Comparison of ENCODE assay signal across 1 cellular context in the genomic region with DNA sequence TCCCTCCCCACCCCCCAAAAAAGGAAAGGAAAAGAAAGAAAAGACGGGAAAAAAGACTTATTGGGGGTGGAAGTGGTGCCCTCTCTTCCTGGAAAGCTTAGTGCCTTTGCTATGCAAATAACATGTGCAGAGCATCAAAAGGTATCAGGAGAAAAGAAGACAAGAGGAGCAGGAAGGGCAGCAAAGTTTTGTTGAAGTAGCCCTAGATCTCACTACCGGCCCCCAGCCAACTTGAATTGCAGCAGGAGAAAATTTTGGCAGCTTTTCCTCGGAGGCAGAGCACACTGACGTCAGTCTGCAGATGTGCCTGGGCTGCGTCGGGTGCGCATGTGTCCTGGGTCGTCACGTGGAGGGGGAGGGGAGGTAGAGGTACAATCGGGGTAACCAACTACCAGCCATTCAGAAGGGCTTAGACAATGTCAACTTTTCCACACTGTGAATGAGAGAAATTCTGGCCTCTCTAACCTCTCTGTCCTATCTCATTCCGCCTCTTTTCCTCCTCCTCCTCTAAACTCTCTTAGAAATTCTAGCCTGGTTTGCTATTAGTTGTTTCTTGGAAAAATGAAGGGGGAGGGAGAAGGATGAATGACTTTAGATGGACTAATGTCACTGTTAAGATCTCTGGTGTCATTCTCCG.
TF ChIP-seq lines count a peak whose summit lies in the region.

A gene with protein sequence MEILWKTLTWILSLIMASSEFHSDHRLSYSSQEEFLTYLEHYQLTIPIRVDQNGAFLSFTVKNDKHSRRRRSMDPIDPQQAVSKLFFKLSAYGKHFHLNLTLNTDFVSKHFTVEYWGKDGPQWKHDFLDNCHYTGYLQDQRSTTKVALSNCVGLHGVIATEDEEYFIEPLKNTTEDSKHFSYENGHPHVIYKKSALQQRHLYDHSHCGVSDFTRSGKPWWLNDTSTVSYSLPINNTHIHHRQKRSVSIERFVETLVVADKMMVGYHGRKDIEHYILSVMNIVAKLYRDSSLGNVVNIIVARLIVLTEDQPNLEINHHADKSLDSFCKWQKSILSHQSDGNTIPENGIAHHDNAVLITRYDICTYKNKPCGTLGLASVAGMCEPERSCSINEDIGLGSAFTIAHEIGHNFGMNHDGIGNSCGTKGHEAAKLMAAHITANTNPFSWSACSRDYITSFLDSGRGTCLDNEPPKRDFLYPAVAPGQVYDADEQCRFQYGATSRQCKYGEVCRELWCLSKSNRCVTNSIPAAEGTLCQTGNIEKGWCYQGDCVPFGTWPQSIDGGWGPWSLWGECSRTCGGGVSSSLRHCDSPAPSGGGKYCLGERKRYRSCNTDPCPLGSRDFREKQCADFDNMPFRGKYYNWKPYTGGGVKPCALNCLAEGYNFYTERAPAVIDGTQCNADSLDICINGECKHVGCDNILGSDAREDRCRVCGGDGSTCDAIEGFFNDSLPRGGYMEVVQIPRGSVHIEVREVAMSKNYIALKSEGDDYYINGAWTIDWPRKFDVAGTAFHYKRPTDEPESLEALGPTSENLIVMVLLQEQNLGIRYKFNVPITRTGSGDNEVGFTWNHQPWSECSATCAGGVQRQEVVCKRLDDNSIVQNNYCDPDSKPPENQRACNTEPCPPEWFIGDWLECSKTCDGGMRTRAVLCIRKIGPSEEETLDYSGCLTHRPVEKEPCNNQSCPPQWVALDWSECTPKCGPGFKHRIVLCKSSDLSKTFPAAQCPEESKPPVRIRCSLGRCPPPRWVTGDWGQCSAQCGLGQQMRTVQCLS (N-terminal part only) (minus strand): TSS at position 286 of the 637 bp plus-strand sequence. CDS start 8,247 bp downstream, outside the sequence.

TF ChIP-seq in GM12878, 131 proteins besides CTCF, POLR2A, EP300 and RAD21 (continued from another document and continues in another):
- TF ChIP-seq EGR1 (IDR thresholded peaks at IDR 0.05; ENCODE audit: borderline replicate concordance in 1 of 2, low read depth in 2 of 2, low read length in 2 of 2), result no peak
- TF ChIP-seq YY1 (IDR thresholded peaks at IDR 0.05; ENCODE audit: low read depth, low read length), result no peak
- TF ChIP-seq NRF1 (conservative IDR thresholded peaks at IDR 0.05; ENCODE audit: low read depth, low read length), result peak; percentile 76
- TF ChIP-seq BMI1 (IDR thresholded peaks at IDR 0.05; ENCODE audit: borderline replicate concordance), result no peak
- no peak for TF ChIP-seq MEF2A (IDR thresholded peaks at IDR 0.05; ENCODE audit: insufficient read depth, low read depth, low read length)
- no peak for TF ChIP-seq TCF3 (IDR thresholded peaks at IDR 0.05; ENCODE audit: borderline replicate concordance, insufficient read depth, low read depth, low read length)
- no peak for TF ChIP-seq NFXL1 (IDR thresholded peaks at IDR 0.05; ENCODE audit: borderline replicate concordance)
- TF ChIP-seq SIN3A (IDR thresholded peaks at IDR 0.05; ENCODE audit: low read depth, low read length), result no peak
- TF ChIP-seq TAF1 (IDR thresholded peaks at IDR 0.05; ENCODE audit: borderline replicate concordance, low read depth, low read length), result peak; percentile 23; the same call in 1 of the 2 replicates
- TF ChIP-seq NFYA (IDR thresholded peaks at IDR 0.05; ENCODE audit: borderline replicate concordance, low read depth, low read length), result no peak
- no peak for TF ChIP-seq ZZZ3 (IDR thresholded peaks at IDR 0.05; ENCODE audit: control insufficient read depth, insufficient read length, low read depth)
- TF ChIP-seq HDGF (IDR thresholded peaks at IDR 0.05), result no peak
- TF ChIP-seq EED (IDR thresholded peaks at IDR 0.05; ENCODE audit: low read depth), result 0 out of 2 replicates have a peak, but pooled peaks have one; percentile 22
- TF ChIP-seq ASH2L (IDR thresholded peaks at IDR 0.05; ENCODE audit: borderline replicate concordance, low read depth), result no peak
- no peak for TF ChIP-seq NR2C1 (IDR thresholded peaks at IDR 0.05)
- TF ChIP-seq, protein P1, sequence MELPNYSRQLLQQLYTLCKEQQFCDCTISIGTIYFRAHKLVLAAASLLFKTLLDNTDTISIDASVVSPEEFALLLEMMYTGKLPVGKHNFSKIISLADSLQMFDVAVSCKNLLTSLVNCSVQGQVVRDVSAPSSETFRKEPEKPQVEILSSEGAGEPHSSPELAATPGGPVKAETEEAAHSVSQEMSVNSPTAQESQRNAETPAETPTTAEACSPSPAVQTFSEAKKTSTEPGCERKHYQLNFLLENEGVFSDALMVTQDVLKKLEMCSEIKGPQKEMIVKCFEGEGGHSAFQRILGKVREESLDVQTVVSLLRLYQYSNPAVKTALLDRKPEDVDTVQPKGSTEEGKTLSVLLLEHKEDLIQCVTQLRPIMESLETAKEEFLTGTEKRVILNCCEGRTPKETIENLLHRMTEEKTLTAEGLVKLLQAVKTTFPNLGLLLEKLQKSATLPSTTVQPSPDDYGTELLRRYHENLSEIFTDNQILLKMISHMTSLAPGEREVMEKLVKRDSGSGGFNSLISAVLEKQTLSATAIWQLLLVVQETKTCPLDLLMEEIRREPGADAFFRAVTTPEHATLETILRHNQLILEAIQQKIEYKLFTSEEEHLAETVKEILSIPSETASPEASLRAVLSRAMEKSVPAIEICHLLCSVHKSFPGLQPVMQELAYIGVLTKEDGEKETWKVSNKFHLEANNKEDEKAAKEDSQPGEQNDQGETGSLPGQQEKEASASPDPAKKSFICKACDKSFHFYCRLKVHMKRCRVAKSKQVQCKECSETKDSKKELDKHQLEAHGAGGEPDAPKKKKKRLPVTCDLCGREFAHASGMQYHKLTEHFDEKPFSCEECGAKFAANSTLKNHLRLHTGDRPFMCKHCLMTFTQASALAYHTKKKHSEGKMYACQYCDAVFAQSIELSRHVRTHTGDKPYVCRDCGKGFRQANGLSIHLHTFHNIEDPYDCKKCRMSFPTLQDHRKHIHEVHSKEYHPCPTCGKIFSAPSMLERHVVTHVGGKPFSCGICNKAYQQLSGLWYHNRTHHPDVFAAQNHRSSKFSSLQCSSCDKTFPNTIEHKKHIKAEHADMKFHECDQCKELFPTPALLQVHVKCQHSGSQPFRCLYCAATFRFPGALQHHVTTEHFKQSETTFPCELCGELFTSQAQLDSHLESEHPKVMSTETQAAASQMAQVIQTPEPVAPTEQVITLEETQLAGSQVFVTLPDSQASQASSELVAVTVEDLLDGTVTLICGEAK (IDR thresholded peaks at IDR 0.05; ENCODE audit: borderline replicate concordance), result no peak
- no peak for TF ChIP-seq JUNB (IDR thresholded peaks at IDR 0.05)
- TF ChIP-seq CBX3 (IDR thresholded peaks at IDR 0.05; ENCODE audit: borderline replicate concordance, low read depth), result no peak
- TF ChIP-seq, protein P2, sequence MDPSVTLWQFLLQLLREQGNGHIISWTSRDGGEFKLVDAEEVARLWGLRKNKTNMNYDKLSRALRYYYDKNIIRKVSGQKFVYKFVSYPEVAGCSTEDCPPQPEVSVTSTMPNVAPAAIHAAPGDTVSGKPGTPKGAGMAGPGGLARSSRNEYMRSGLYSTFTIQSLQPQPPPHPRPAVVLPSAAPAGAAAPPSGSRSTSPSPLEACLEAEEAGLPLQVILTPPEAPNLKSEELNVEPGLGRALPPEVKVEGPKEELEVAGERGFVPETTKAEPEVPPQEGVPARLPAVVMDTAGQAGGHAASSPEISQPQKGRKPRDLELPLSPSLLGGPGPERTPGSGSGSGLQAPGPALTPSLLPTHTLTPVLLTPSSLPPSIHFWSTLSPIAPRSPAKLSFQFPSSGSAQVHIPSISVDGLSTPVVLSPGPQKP (IDR thresholded peaks at IDR 0.05; ENCODE audit: low read depth, low read length), result 0 out of 2 replicates have a peak, but pooled peaks have one; percentile 14
- TF ChIP-seq ZNF384 (IDR thresholded peaks at IDR 0.05; ENCODE audit: borderline replicate concordance, low read depth, low read length), result no peak
- TF ChIP-seq CREB1 (IDR thresholded peaks at IDR 0.05; ENCODE audit: low read depth), result peak; percentile 88
- TF ChIP-seq, protein P3, sequence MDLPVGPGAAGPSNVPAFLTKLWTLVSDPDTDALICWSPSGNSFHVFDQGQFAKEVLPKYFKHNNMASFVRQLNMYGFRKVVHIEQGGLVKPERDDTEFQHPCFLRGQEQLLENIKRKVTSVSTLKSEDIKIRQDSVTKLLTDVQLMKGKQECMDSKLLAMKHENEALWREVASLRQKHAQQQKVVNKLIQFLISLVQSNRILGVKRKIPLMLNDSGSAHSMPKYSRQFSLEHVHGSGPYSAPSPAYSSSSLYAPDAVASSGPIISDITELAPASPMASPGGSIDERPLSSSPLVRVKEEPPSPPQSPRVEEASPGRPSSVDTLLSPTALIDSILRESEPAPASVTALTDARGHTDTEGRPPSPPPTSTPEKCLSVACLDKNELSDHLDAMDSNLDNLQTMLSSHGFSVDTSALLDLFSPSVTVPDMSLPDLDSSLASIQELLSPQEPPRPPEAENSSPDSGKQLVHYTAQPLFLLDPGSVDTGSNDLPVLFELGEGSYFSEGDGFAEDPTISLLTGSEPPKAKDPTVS (IDR thresholded peaks at IDR 0.05; ENCODE audit: low read depth, low read length), result no peak
- no peak for TF ChIP-seq ZSCAN29 (IDR thresholded peaks at IDR 0.05)
- no peak for TF ChIP-seq LARP7 (IDR thresholded peaks at IDR 0.05)
- no peak for TF ChIP-seq RUNX3 (IDR thresholded peaks at IDR 0.05; ENCODE audit: low read length)
- TF ChIP-seq, protein P4, sequence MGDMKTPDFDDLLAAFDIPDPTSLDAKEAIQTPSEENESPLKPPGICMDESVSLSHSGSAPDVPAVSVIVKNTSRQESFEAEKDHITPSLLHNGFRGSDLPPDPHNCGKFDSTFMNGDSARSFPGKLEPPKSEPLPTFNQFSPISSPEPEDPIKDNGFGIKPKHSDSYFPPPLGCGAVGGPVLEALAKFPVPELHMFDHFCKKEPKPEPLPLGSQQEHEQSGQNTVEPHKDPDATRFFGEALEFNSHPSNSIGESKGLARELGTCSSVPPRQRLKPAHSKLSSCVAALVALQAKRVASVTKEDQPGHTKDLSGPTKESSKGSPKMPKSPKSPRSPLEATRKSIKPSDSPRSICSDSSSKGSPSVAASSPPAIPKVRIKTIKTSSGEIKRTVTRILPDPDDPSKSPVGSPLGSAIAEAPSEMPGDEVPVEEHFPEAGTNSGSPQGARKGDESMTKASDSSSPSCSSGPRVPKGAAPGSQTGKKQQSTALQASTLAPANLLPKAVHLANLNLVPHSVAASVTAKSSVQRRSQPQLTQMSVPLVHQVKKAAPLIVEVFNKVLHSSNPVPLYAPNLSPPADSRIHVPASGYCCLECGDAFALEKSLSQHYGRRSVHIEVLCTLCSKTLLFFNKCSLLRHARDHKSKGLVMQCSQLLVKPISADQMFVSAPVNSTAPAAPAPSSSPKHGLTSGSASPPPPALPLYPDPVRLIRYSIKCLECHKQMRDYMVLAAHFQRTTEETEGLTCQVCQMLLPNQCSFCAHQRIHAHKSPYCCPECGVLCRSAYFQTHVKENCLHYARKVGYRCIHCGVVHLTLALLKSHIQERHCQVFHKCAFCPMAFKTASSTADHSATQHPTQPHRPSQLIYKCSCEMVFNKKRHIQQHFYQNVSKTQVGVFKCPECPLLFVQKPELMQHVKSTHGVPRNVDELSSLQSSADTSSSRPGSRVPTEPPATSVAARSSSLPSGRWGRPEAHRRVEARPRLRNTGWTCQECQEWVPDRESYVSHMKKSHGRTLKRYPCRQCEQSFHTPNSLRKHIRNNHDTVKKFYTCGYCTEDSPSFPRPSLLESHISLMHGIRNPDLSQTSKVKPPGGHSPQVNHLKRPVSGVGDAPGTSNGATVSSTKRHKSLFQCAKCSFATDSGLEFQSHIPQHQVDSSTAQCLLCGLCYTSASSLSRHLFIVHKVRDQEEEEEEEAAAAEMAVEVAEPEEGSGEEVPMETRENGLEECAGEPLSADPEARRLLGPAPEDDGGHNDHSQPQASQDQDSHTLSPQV (IDR thresholded peaks at IDR 0.05), result no peak
- TF ChIP-seq, protein P5, sequence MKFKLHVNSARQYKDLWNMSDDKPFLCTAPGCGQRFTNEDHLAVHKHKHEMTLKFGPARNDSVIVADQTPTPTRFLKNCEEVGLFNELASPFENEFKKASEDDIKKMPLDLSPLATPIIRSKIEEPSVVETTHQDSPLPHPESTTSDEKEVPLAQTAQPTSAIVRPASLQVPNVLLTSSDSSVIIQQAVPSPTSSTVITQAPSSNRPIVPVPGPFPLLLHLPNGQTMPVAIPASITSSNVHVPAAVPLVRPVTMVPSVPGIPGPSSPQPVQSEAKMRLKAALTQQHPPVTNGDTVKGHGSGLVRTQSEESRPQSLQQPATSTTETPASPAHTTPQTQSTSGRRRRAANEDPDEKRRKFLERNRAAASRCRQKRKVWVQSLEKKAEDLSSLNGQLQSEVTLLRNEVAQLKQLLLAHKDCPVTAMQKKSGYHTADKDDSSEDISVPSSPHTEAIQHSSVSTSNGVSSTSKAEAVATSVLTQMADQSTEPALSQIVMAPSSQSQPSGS (IDR thresholded peaks at IDR 0.05; ENCODE audit: low read length), result peak; percentile 80
- TF ChIP-seq SUZ12 (IDR thresholded peaks at IDR 0.05; ENCODE audit: unreplicated experiment), result no peak
- TF ChIP-seq MEF2B (IDR thresholded peaks at IDR 0.05; ENCODE audit: partially characterized antibody, poor library complexity, severe bottlenecking), result peak; percentile 19
- TF ChIP-seq, protein P6, sequence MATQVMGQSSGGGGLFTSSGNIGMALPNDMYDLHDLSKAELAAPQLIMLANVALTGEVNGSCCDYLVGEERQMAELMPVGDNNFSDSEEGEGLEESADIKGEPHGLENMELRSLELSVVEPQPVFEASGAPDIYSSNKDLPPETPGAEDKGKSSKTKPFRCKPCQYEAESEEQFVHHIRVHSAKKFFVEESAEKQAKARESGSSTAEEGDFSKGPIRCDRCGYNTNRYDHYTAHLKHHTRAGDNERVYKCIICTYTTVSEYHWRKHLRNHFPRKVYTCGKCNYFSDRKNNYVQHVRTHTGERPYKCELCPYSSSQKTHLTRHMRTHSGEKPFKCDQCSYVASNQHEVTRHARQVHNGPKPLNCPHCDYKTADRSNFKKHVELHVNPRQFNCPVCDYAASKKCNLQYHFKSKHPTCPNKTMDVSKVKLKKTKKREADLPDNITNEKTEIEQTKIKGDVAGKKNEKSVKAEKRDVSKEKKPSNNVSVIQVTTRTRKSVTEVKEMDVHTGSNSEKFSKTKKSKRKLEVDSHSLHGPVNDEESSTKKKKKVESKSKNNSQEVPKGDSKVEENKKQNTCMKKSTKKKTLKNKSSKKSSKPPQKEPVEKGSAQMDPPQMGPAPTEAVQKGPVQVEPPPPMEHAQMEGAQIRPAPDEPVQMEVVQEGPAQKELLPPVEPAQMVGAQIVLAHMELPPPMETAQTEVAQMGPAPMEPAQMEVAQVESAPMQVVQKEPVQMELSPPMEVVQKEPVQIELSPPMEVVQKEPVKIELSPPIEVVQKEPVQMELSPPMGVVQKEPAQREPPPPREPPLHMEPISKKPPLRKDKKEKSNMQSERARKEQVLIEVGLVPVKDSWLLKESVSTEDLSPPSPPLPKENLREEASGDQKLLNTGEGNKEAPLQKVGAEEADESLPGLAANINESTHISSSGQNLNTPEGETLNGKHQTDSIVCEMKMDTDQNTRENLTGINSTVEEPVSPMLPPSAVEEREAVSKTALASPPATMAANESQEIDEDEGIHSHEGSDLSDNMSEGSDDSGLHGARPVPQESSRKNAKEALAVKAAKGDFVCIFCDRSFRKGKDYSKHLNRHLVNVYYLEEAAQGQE (IDR thresholded peaks at IDR 0.05; ENCODE audit: low read depth, low read length), result no peak
- TF ChIP-seq PAX5 (IDR thresholded peaks at IDR 0.05; ENCODE audit: borderline replicate concordance, low read depth, low read length), result no peak
- TF ChIP-seq, protein P7, sequence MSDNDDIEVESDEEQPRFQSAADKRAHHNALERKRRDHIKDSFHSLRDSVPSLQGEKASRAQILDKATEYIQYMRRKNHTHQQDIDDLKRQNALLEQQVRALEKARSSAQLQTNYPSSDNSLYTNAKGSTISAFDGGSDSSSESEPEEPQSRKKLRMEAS (IDR thresholded peaks at IDR 0.05; ENCODE audit: low read depth, low read length), result peak; percentile 87
- peak in 1 of 2 experiments; percentile 44; a peak in 3 of 4 replicates for TF ChIP-seq IKZF2 (IDR thresholded peaks at IDR 0.05)
